ENCODE assay signal across 13 cellular contexts in the genomic region with DNA sequence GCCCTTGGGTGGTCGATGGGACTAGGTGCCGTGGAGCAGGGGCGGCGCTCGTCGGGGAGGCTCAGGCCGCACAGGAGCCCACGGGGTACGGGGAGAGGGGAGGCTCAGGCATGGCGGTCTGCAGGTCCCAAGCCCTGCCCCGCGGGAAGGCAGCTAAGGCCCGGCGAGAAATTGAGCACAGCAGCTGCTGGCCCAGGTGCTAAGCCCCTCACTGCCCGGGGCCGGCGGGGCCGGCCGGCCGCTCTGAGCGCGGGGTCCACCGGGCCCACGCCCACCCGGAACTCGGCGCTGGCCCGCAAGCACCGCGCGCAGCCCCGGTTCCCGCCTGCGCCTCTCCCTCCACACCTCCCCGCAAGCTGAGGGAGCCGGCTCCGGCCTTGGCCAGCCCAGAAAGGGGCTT. TPM values are rescaled to one million over a fixed set of nuclear protein-coding genes. Genes with fewer than 3 reads are reported as not detected.
"Had no signal": no experiment of that assay in that cellular context is flagged by ENCODE, and none has a peak within 500 bp of the region (broad histone marks: within the 10 kb centered on the region; RNA-seq: fewer than 3 reads in every experiment).

No MANE protein-coding gene starts in this region.

RNA-seq across cellular contexts. Expression of a gene that starts 13.3 kb away (rescaled TPM):
- total RNA-seq: suprapubic skin, temporal lobe, thoracic aorta, thyroid gland, tibial nerve, transverse colon, ureter, urinary bladder, uterus, vagina had no signal

RNA-seq across cellular contexts. Expression of a gene that starts 24.8 kb away (rescaled TPM):
- total RNA-seq: stomach, temporal lobe, thoracic aorta, thyroid gland, tibial nerve, transverse colon, upper lobe of left lung, upper lobe of right lung had no signal

RNA-seq across cellular contexts. Expression of a gene that starts 49.6 kb away (rescaled TPM):
- total RNA-seq: temporal lobe, thoracic aorta, vagina had no signal
